ENCODE assay signal across 27 cellular contexts in genomic region chr18:50769463-50769862, GRCh38. TPM values are rescaled to one million over a fixed set of nuclear protein-coding genes. Genes with fewer than 3 reads are reported as not detected.
"Had no signal": no experiment of that assay in that cellular context is flagged by ENCODE, and none has a peak within 500 bp of the region (broad histone marks: within the 10 kb centered on the region; RNA-seq: fewer than 3 reads in every experiment).

No MANE protein-coding gene starts in this region.

- H3K9me3 ChIP-seq: testis, thyroid gland, vagina had no signal

- FAIRE-seq: urothelium cell line had no signal

- H3K36me3 ChIP-seq: stomach, suprapubic skin, thoracic aorta, thyroid gland, tibial artery, tibial nerve, transverse colon, upper lobe of left lung, upper lobe of right lung, uterus, vagina had no signal

- H3K27me3 ChIP-seq: stomach, testis, thyroid gland, tibial artery, tibial nerve, transverse colon, upper lobe of left lung, upper lobe of right lung, uterus, vagina had no signal

- H3K4me3 ChIP-seq: stomach, suprapubic skin, testis, thoracic aorta, thyroid gland, tibial artery, tibial nerve, transverse colon, upper lobe of left lung, upper lobe of right lung, uterus, vagina had no signal

- ATAC-seq: stimulated activated effector memory CD8-positive, alpha-beta T cell treated with anti-CD3 and anti-CD28 coated beads, Interleukin-12 subunit alpha, Interleukin-12 subunit beta, amount 100 ng/mL, for 72 hours; stimulated activated memory B cell treated with anti-CD40 and anti-IgM and Interleukin-4, amounts not matched to agents 10 μg/mL and 1 μg/mL and 100 μg/mL, for 72 hours; stimulated activated naive B cell treated with anti-CD40 and anti-IgM and Interleukin-4, amounts not matched to agents 10 μg/mL and 1 μg/mL and 100 μg/mL, for 72 hours; stimulated activated naive CD8-positive, alpha-beta T cell treated with anti-CD3 and anti-CD28 coated beads, Interleukin-15, amount 100 ng/mL, for 72 hours; stimulated activated naive CD8-positive, alpha-beta T cell treated with anti-CD3 and anti-CD28 coated beads, Interleukin-15, Interleukin-2, amounts not matched to agents 100 U/mL and 50 U/mL, for 24 hours; upper lobe of right lung had no signal

- H3K4me1 ChIP-seq: stomach, suprapubic skin, testis, thyroid gland, tibial artery, tibial nerve, transverse colon, upper lobe of left lung, upper lobe of right lung, uterus, vagina had no signal

- H3K27ac ChIP-seq: stomach, suprapubic skin, testis, thoracic aorta, thyroid gland, tibial artery, tibial nerve, transverse colon, upper lobe of left lung, upper lobe of right lung, uterus, vagina had no signal

- DNase-seq: stimulated activated CD4-positive, alpha-beta T cell treated with anti-CD3 and anti-CD28 coated beads, Interleukin-2, amount 100 ng/mL, for 48 hours; stimulated activated CD4-positive, alpha-beta T cell treated with anti-CD3 and anti-CD28 coated beads, Interleukin-4, amount 100 ng/mL, for 1 hour; stimulated activated CD4-positive, alpha-beta T cell treated with anti-CD3 and anti-CD28 coated beads, Interleukin-4, amount 100 ng/mL, for 24 hours; stimulated activated CD4-positive, alpha-beta T cell treated with anti-CD3 and anti-CD28 coated beads, Interleukin-4, amount 100 ng/mL, for 4 hours; stimulated activated CD8-positive, alpha-beta memory T cell treated with anti-CD3 and anti-CD28 coated beads, Interleukin-4, amount 100 ng/mL, for 48 hours; stimulated activated naive B cell treated with anti-CD40 and anti-IgM and Interleukin-4, amounts not matched to agents 10 μg/mL and 1 μg/mL and 100 μg/mL, for 72 hours; stimulated activated naive CD4-positive, alpha-beta T cell; stimulated activated naive CD4-positive, alpha-beta T cell treated with Interleukin-2 at 50 U/mL for 16 hours; stimulated activated naive CD8-positive, alpha-beta T cell treated with anti-CD3 and anti-CD28 coated beads, Interleukin-15, amount 100 ng/mL, for 72 hours; stimulated activated naive CD8-positive, alpha-beta T cell treated with anti-CD3 and anti-CD28 coated beads, Interleukin-15, Interleukin-2, amounts not matched to agents 100 U/mL and 50 U/mL, for 24 hours; stomach; substantia nigra; testis; thyroid gland; tibial artery; transverse colon; trophoblast cell; upper lobe of left lung; upper lobe of right lung; uterus had no signal

RNA-seq across cellular contexts. Expression of gene MRO, which starts 50.4 kb away (rescaled TPM):
- total RNA-seq: vagina had no signal
